Comparison of ENCODE assay signal across 16 cellular contexts in genomic region chr16:77739493-77739892, GRCh38. TPM values are rescaled to one million over a fixed set of nuclear protein-coding genes. Genes with fewer than 3 reads are reported as not detected.
"Had no signal": no experiment of that assay in that cellular context is flagged by ENCODE, and none has a peak within 500 bp of the region (broad histone marks: within the 10 kb centered on the region; RNA-seq: fewer than 3 reads in every experiment).

No MANE protein-coding gene starts in this region.

- H3K4me3 ChIP-seq: lower lobe of right lung, testis had no signal

- H3K27me3 Mint-ChIP-seq: activated T-cell treated with anti-CD3 and anti-CD28 coated beads, Interleukin-2, amount 50 U/mL, for 24 hours; naive B cell; stimulated activated naive CD8-positive, alpha-beta T cell treated with anti-CD3 and anti-CD28 coated beads, Interleukin-15, Interleukin-2, amounts not matched to agents 100 ng/mL and 50 ng/mL, for 24 hours had no signal

- H3K27ac Mint-ChIP-seq: activated CD8-positive, alpha-beta memory T cell treated with anti-CD3 and anti-CD28 coated beads, Interleukin-2, amount 10 ng/mL, durations not matched to agents 7 days and 5 days; activated T-cell treated with anti-CD3 and anti-CD28 coated beads, Interleukin-2, amount 50 U/mL, for 24 hours; stimulated activated naive CD8-positive, alpha-beta T cell treated with anti-CD3 and anti-CD28 coated beads, Interleukin-15, Interleukin-2, amounts not matched to agents 100 ng/mL and 50 ng/mL, for 24 hours; T-helper 2 cell treated with Interferon-gamma antibody and Interleukin-4, amounts not matched to agents 5 μg/mL and 100 μg/mL, for 36 hours had no signal

- H3K9ac ChIP-seq: parathyroid adenoma had no signal

- H3K79me2 ChIP-seq: parathyroid adenoma had no signal

- H3K27me3 ChIP-seq: testis had no signal

- H2AFZ ChIP-seq: parathyroid adenoma had no signal

- DNase-seq: activated CD4-positive, alpha-beta T cell treated with anti-CD3 and anti-CD28 coated beads, Interleukin-2, amount 50 U/mL, for 48 hours; activated CD8-positive, alpha-beta memory T cell treated with anti-CD3 and anti-CD28 coated beads, Interleukin-2, amount 10 ng/mL, durations not matched to agents 7 days and 5 days; activated effector memory CD4-positive, alpha-beta T cell treated with Interleukin-2 at 50 U/mL for 16 hours; activated T-cell treated with anti-CD3 and anti-CD28 coated beads, Interleukin-2, amount 50 U/mL, for 24 hours; hippocampal formation; left cardiac atrium; lower lobe of right lung; naive B cell; retina; stimulated activated CD4-positive, alpha-beta T cell treated with anti-CD3 and anti-CD28 coated beads, Interleukin-4, amount 100 ng/mL, for 1 hour; testis had no signal

- H3K27ac ChIP-seq: lower lobe of right lung, parathyroid adenoma, testis had no signal

- H3K9me3 ChIP-seq: lower lobe of right lung, testis had no signal

- H3K36me3 ChIP-seq: lower lobe of right lung had no signal

- ATAC-seq: activated CD4-positive, CD25-positive, alpha-beta regulatory T cell treated with anti-CD3 and anti-CD28 coated beads, Interleukin-2, amount 50 U/mL, for 24 hours; activated CD8-positive, alpha-beta memory T cell treated with anti-CD3 and anti-CD28 coated beads, Interleukin-2, amount 10 ng/mL, durations not matched to agents 7 days and 5 days; activated naive CD4-positive, alpha-beta T cell treated with anti-CD3 and anti-CD28 coated beads, Interleukin-2, amount 50 U/mL, for 72 hours; left cardiac atrium; lower lobe of right lung had no signal

- H3K4me1 ChIP-seq: lower lobe of right lung, parathyroid adenoma, testis had no signal

- H3K4me3 Mint-ChIP-seq: activated CD8-positive, alpha-beta memory T cell treated with anti-CD3 and anti-CD28 coated beads, Interleukin-2, amount 10 ng/mL, durations not matched to agents 7 days and 5 days; activated T-cell treated with anti-CD3 and anti-CD28 coated beads, Interleukin-2, amount 50 U/mL, for 24 hours; stimulated activated naive CD8-positive, alpha-beta T cell treated with anti-CD3 and anti-CD28 coated beads, Interleukin-15, Interleukin-2, amounts not matched to agents 100 ng/mL and 50 ng/mL, for 24 hours; T-helper 2 cell treated with Interferon-gamma antibody and Interleukin-4, amounts not matched to agents 5 μg/mL and 100 μg/mL, for 36 hours had no signal

RNA-seq across cellular contexts. Expression of gene VAT1L, which starts 48.9 kb away (rescaled TPM):
- total RNA-seq: activated CD8-positive, alpha-beta memory T cell treated with anti-CD3 and anti-CD28 coated beads, Interleukin-2, amount 10 ng/mL, durations not matched to agents 7 days and 5 days; activated naive CD4-positive, alpha-beta T cell treated with anti-CD3 and anti-CD28 coated beads, Interleukin-2, amount 50 U/mL, for 72 hours had no signal
